1 cellular context compared by ENCODE assay signal in the genomic region with DNA sequence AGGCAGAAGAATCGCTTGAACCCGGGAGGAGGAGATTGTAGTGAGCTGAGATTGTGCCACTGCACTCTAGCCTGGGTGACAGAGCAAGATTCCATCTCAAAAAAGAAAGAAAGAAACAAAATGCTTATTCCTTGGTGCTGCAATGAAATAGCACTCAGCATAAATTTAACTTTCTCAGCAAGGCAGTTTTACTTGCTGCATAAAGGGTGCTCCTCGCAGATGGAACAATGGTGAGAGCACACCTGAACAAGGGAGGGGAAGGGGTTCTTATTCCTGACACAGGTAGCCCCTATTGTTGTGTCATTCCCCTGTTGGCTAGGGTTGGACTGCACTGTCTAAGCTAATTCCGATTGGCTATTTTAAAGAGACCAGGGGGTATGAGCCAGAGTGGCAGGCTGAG.
TF ChIP-seq lines count a peak whose summit lies in the region.

No MANE protein-coding gene starts in this region.

TF ChIP-seq in K562, 482 proteins besides CTCF, POLR2A, EP300 and RAD21 (continued from another document):
- TF ChIP-seq RBM15 (IDR thresholded peaks at IDR 0.05; ENCODE audit: insufficient read depth, low read length) (no peak), ZBED1 (IDR thresholded peaks at IDR 0.05) (no peak), THRAP3 (IDR thresholded peaks at IDR 0.05; ENCODE audit: borderline replicate concordance) (no peak), DDX20 (tag; IDR thresholded peaks at IDR 0.05; ENCODE audit: low read depth) (no peak), NFE2 (IDR thresholded peaks at IDR 0.05; ENCODE audit: low read depth) (no peak), HCFC1 (IDR thresholded peaks at IDR 0.05; ENCODE audit: low read depth, low read length) (no peak), ZNF212 (CRISPR knock-in tag; IDR thresholded peaks at IDR 0.05) (no peak), XRCC3 (IDR thresholded peaks at IDR 0.05) (peak; percentile 90), TRIM24 (IDR thresholded peaks at IDR 0.05) (peak in 1 of 2 experiments; percentile 64; a peak in 2 of 4 replicates), ZNF253 (CRISPR knock-in tag; conservative IDR thresholded peaks at IDR 0.05) (no peak), CBX3 (IDR thresholded peaks at IDR 0.05; ENCODE audit: borderline replicate concordance in 1 of 2, low read length in 2 of 2) (peak in 1 of 2 experiments; percentile 99; a peak in 2 of 3 replicates), MAZ (CRISPR knock-in tag; conservative IDR thresholded peaks at IDR 0.05 in 1 of 2, IDR thresholded peaks at IDR 0.05 in 1 of 2) (no peak)
- TF ChIP-seq, protein P1, sequence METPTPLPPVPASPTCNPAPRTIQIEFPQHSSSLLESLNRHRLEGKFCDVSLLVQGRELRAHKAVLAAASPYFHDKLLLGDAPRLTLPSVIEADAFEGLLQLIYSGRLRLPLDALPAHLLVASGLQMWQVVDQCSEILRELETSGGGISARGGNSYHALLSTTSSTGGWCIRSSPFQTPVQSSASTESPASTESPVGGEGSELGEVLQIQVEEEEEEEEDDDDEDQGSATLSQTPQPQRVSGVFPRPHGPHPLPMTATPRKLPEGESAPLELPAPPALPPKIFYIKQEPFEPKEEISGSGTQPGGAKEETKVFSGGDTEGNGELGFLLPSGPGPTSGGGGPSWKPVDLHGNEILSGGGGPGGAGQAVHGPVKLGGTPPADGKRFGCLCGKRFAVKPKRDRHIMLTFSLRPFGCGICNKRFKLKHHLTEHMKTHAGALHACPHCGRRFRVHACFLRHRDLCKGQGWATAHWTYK (CRISPR knock-in tag; IDR thresholded peaks at IDR 0.05), result no peak
